Comparison of ENCODE assay signal across 11 cellular contexts in the genomic region with DNA sequence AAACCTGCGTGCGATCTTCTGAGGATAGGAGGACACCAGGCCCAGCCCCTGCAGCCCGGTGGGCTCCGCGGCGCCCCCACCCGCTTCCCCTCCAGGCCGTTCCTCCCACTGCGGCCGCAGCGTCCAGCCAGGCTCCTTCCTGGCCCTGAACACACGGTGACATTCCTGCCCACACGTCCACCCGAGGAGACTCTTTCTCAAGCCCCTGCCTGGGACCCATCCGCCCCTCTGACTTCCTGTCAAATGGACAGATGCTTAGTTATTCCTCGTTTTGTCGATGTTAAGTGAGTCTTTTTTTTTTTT. TPM values are rescaled to one million over a fixed set of nuclear protein-coding genes. Genes with fewer than 3 reads are reported as not detected.
DNase-seq lines count a peak whose midpoint lies in the region; ATAC-seq, FAIRE-seq and TF ChIP-seq lines count a peak whose summit lies in the region.
"Had no signal": no experiment of that assay in that cellular context is flagged by ENCODE, and none has a peak within 500 bp of the region (broad histone marks: within the 10 kb centered on the region; RNA-seq: fewer than 3 reads in every experiment).

No MANE protein-coding gene starts in this region.

- peak overlapping the region; percentile 58 for H3K4me3 Mint-ChIP-seq in T-helper 2 cell treated with Interferon-gamma antibody and Interleukin-4, amounts not matched to agents 5 μg/mL and 100 μg/mL, for 36 hours
- H3K4me3 Mint-ChIP-seq: brain had no signal

- DNase-seq in T-helper 2 cell treated with Interferon-gamma antibody and Interleukin-4, amounts not matched to agents 5 μg/mL and 100 μg/mL, for 36 hours (ENCODE audit: low spot score): no peak
- DNase-seq in T-helper 2 cell (no peak), astrocyte of the cerebellum (ENCODE audit: low read depth) (no peak), HepG2 (ENCODE audit: low spot score) (no peak), suprapubic skin (ENCODE audit: low spot score in 2 of 2) (no peak), H54 (ENCODE audit: insufficient read length, low spot score) (no peak)
- DNase-seq: 8988T, small intestine had no signal

- peaks cover 28% of the 10 kb centered on the region for H3K4me1 Mint-ChIP-seq in T-helper 2 cell treated with Interferon-gamma antibody and Interleukin-4, amounts not matched to agents 5 μg/mL and 100 μg/mL, for 36 hours (ENCODE audit: low read depth)
- H3K4me1 Mint-ChIP-seq: brain had no signal

- H3K4me1 ChIP-seq in HepG2 (ENCODE audit: insufficient read depth, low read length) (peaks cover 56% of the 10 kb centered on the region), suprapubic skin (peaks cover 7% of the 10 kb centered on the region)

- H3K4me3 ChIP-seq in astrocyte of the cerebellum (ENCODE audit: low read depth, low read length): peak overlapping the region; percentile 36
- no peak overlapping the region for H3K4me3 ChIP-seq in HepG2 (replicated peaks in 1 of 3; ENCODE audit: insufficient read depth in 1 of 3, low read depth in 2 of 3, low read length in 3 of 3)
- peak overlapping the region; percentile 43 for H3K4me3 ChIP-seq in suprapubic skin

- WGBS in HepG2 (ENCODE audit: low lambda C conversion rate): 98% methylated on average over 17 of the region's 17 CpGs
- WGBS in suprapubic skin: 36% methylated on average over 17 of the region's 17 CpGs

- TF ChIP-seq EP300 in HepG2 (IDR thresholded peaks at IDR 0.05; ENCODE audit: low read depth in 2 of 2, low read length in 2 of 2) (no peak), HepG2 (CRISPR knock-in tag; IDR thresholded peaks at IDR 0.05; ENCODE audit: borderline replicate concordance) (no peak), suprapubic skin (IDR thresholded peaks at IDR 0.05) (no peak)

- H3K36me3 ChIP-seq in HepG2 (replicated peaks in 1 of 2; ENCODE audit: control insufficient read depth in 1 of 2, insufficient read depth in 2 of 2, low read length in 2 of 2) (no peaks in the 10 kb centered on the region), suprapubic skin (no peaks in the 10 kb centered on the region)

- no peak overlapping the region for H3K4me2 ChIP-seq in HepG2 (ENCODE audit: low read depth, low read length)

- TF ChIP-seq POLR2A in HepG2 (IDR thresholded peaks at IDR 0.05; ENCODE audit: insufficient read depth in 1 of 2, low read depth in 2 of 2, low read length in 2 of 2): no peak
- no peak for TF ChIP-seq POLR2A in suprapubic skin (IDR thresholded peaks at IDR 0.05)
- no peak for TF ChIP-seq POLR2A in GM18505 (IDR thresholded peaks at IDR 0.05; ENCODE audit: borderline replicate concordance, extremely low read depth, insufficient read depth, insufficient read length)
- TF ChIP-seq POLR2A in H54 (IDR thresholded peaks at IDR 0.05; ENCODE audit: low read depth, low read length): no peak

- no peak overlapping the region for H3K9ac ChIP-seq in HepG2 (ENCODE audit: insufficient read depth, low read depth, low read length)

- no peaks in the 10 kb centered on the region for H3K79me2 ChIP-seq in HepG2 (ENCODE audit: insufficient read depth, low read length)

- no peak overlapping the region for H3K27ac Mint-ChIP-seq in T-helper 2 cell treated with Interferon-gamma antibody and Interleukin-4, amounts not matched to agents 5 μg/mL and 100 μg/mL, for 36 hours

- TF ChIP-seq RAD21 in HepG2 (CRISPR knock-in tag; IDR thresholded peaks at IDR 0.05): no peak

- no peaks in the 10 kb centered on the region for H3K9me3 Mint-ChIP-seq in T-helper 2 cell treated with Interferon-gamma antibody and Interleukin-4, amounts not matched to agents 5 μg/mL and 100 μg/mL, for 36 hours
- H3K9me3 Mint-ChIP-seq: brain had no signal

- peaks cover 41% of the 10 kb centered on the region for H3K27me3 Mint-ChIP-seq in T-helper 2 cell treated with Interferon-gamma antibody and Interleukin-4, amounts not matched to agents 5 μg/mL and 100 μg/mL, for 36 hours (ENCODE audit: low read depth)

- FAIRE-seq in HepG2 (lab: Jason Lieb, UNC): no peak
- no peak for FAIRE-seq in H54 (lab: Jason Lieb, UNC)
- FAIRE-seq: small intestine had no signal

- H3K27me3 ChIP-seq in HepG2 (ENCODE audit: control insufficient read depth in 1 of 2, insufficient read depth in 2 of 2, low read length in 2 of 2) (no peaks in the 10 kb centered on the region), suprapubic skin (peaks cover 15% of the 10 kb centered on the region)

- POLR2A ChIA-PET in HepG2 (lab: Yijun Ruan, JAX): interaction anchor here (2.6 kb wide), 1 partner anchor 81 kb away, joined by 16 read pairs; no protein-coding TSS in a partner anchor

- H4K20me1 ChIP-seq in HepG2 (ENCODE audit: insufficient read depth, low read length): no peaks in the 10 kb centered on the region

- peaks cover 2% of the 10 kb centered on the region for H3K36me3 Mint-ChIP-seq in T-helper 2 cell treated with Interferon-gamma antibody and Interleukin-4, amounts not matched to agents 5 μg/mL and 100 μg/mL, for 36 hours (ENCODE audit: low read depth)
- H3K36me3 Mint-ChIP-seq: brain had no signal

- in situ Hi-C loops in astrocyte of the cerebellum (cut with HindIII; ENCODE audit: low sequenced_read_pairs) (no loop called here), HepG2 (cut with HindIII; ENCODE audit: extremely low pct_ligation_motif_present, low pct_unique_long_range_greater_than_20kb) (no loop called here)

- H2AFZ ChIP-seq in HepG2 (ENCODE audit: low read length): no peak overlapping the region

- no TSS peak for BruUV-seq in HepG2 (replicated peaks; lab: Mats Ljungman, UMichigan)

- H3K9me3 ChIP-seq in HepG2 (ENCODE audit: low read length) (no peaks in the 10 kb centered on the region), suprapubic skin (no peaks in the 10 kb centered on the region)

- TF ChIP-seq CTCF in astrocyte of the cerebellum (IDR thresholded peaks at IDR 0.05; ENCODE audit: low read depth, low read length, missing control alignments) (no peak), HepG2 (CRISPR knock-in tag; IDR thresholded peaks at IDR 0.05) (no peak), suprapubic skin (IDR thresholded peaks at IDR 0.05) (no peak)

- ATAC-seq in HepG2 (no peak), GM18505 (IDR thresholded peaks at IDR 0.05; ENCODE audit: unreplicated experiment) (no peak), GM21576 (IDR thresholded peaks at IDR 0.05; ENCODE audit: unreplicated experiment) (no peak)

- H3K27ac ChIP-seq in HepG2 (ENCODE audit: extremely low read length, insufficient read depth, low read length): peak overlapping the region; percentile 100
- no peak overlapping the region for H3K27ac ChIP-seq in suprapubic skin

- intact Hi-C loops in HepG2 (cut with micrococcal nuclease; ENCODE audit: unreplicated experiment): no loop called here

- CTCF ChIA-PET in HepG2 (lab: Yijun Ruan, JAX; ENCODE audit: low intra/inter-chr PET ratio, low total read pairs): no interaction called here

TF ChIP-seq in HepG2, 621 proteins besides CTCF, POLR2A, EP300 and RAD21 (continues in another document):
- TF ChIP-seq ZNF180 (CRISPR knock-in tag; IDR thresholded peaks at IDR 0.05; ENCODE audit: borderline replicate concordance, low read depth): no peak
- peak; percentile 93 for TF ChIP-seq ZBTB38 (CRISPR knock-in tag; IDR thresholded peaks at IDR 0.05)
- no peak for TF ChIP-seq ZNF781 (CRISPR knock-in tag; IDR thresholded peaks at IDR 0.05; ENCODE audit: borderline replicate concordance, not compliant biosample characterization)
- TF ChIP-seq AGO2 (optimal IDR thresholded peaks at IDR 0.05; ENCODE audit: low read depth, low read length): peak; percentile 60
- TF ChIP-seq, protein P1, sequence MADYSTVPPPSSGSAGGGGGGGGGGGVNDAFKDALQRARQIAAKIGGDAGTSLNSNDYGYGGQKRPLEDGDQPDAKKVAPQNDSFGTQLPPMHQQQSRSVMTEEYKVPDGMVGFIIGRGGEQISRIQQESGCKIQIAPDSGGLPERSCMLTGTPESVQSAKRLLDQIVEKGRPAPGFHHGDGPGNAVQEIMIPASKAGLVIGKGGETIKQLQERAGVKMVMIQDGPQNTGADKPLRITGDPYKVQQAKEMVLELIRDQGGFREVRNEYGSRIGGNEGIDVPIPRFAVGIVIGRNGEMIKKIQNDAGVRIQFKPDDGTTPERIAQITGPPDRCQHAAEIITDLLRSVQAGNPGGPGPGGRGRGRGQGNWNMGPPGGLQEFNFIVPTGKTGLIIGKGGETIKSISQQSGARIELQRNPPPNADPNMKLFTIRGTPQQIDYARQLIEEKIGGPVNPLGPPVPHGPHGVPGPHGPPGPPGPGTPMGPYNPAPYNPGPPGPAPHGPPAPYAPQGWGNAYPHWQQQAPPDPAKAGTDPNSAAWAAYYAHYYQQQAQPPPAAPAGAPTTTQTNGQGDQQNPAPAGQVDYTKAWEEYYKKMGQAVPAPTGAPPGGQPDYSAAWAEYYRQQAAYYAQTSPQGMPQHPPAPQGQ (CRISPR knock-in tag; IDR thresholded peaks at IDR 0.05; ENCODE audit: borderline replicate concordance): no peak
- no peak for TF ChIP-seq ZNF317 (CRISPR knock-in tag; IDR thresholded peaks at IDR 0.05)

RNA-seq across cellular contexts. Expression of a gene that starts 32.4 kb away (rescaled TPM):
- total RNA-seq in HepG2 (2016; rRNA removed; fragmentation: Illumina TruSeq; extraction: Trizol): not detected in 2 replicates
- total RNA-seq in HepG2 (2016; cell fraction: cytosol; rRNA removed; fragmentation: Illumina TruSeq; extraction: Trizol; ENCODE audit: low read depth): not detected in 2 replicates
- not detected in 2 replicates for total RNA-seq in HepG2 (2016; cell fraction: insoluble cytoplasmic fraction; rRNA removed; fragmentation: Illumina TruSeq; extraction: Trizol)
- total RNA-seq in HepG2 (2016; cell fraction: membrane; rRNA removed; fragmentation: Illumina TruSeq; extraction: Trizol): not detected in 2 replicates
- not detected in 2 replicates for total RNA-seq in HepG2 (2016; cell fraction: nucleus; rRNA removed; fragmentation: Illumina TruSeq; extraction: Trizol)
- not detected in 2 replicates for polyA plus RNA-seq in HepG2 (2011; rRNA removed)
- polyA plus RNA-seq in HepG2 (2011; cell fraction: cytosol; rRNA removed): not detected in 2 replicates
- not detected in 2 replicates for polyA plus RNA-seq in HepG2 (2011; cell fraction: nucleus; rRNA removed)
- 1.0 and 1.6 TPM in 2 replicates for polyA plus RNA-seq in HepG2 (2012)
- not detected in 2 replicates for polyA plus RNA-seq in HepG2 (2016; cell fraction: cytosol; fragmentation: Illumina TruSeq; extraction: Trizol; ENCODE audit: low read depth)
- not detected in 2 replicates for polyA plus RNA-seq in HepG2 (2016; cell fraction: insoluble cytoplasmic fraction; fragmentation: Illumina TruSeq; extraction: Trizol; ENCODE audit: low read depth)
- not detected in 2 replicates for polyA plus RNA-seq in HepG2 (2016; cell fraction: membrane; fragmentation: Illumina TruSeq; extraction: Trizol; ENCODE audit: low read depth)
- not detected in 2 replicates for polyA plus RNA-seq in HepG2 (2016; cell fraction: nucleus; fragmentation: Illumina TruSeq; extraction: Trizol; ENCODE audit: insufficient read depth, low read depth)
- polyA minus RNA-seq in HepG2 (2011; rRNA and poly(A)+ RNA removed; ENCODE audit: low replicate concordance): not detected in 2 replicates
- polyA minus RNA-seq in HepG2 (2011; cell fraction: cytosol; rRNA and poly(A)+ RNA removed): not detected in 2 replicates
- not detected in 2 replicates for polyA minus RNA-seq in HepG2 (2011; cell fraction: nucleus; rRNA and poly(A)+ RNA removed)
- under 1 TPM in 2 of 4 donors, not detected in 2; 0.29 to 0.32 TPM for total RNA-seq in suprapubic skin

Comparison
In these comparisons a context has a peak if more than half of its experiments do, and no peak if none do; other contexts are left out.
1. H3K4me3 ChIP-seq: peak in astrocyte of the cerebellum (single experiment) and suprapubic skin (single experiment); none in HepG2 (0 of 3).